In genomic region chr11:10648896-10649295, GRCh38 we compare ENCODE assay signal across 14 cellular contexts. TPM values are rescaled to one million over a fixed set of nuclear protein-coding genes. Genes with fewer than 3 reads are reported as not detected.
"Had no signal": no experiment of that assay in that cellular context is flagged by ENCODE, and none has a peak within 500 bp of the region (broad histone marks: within the 10 kb centered on the region; RNA-seq: fewer than 3 reads in every experiment).

No MANE protein-coding gene starts in this region.

- H3K4me3 Mint-ChIP-seq: activated CD4-positive, alpha-beta T cell treated with anti-CD3 and anti-CD28 coated beads, Interleukin-2, amount 10 ng/mL, durations not matched to agents 24 days and 14 days; activated naive CD8-positive, alpha-beta T cell treated with anti-CD3 and anti-CD28 coated beads, Interleukin-2, amount 50 U/mL, for 24 hours; naive thymus-derived CD8-positive, alpha-beta T cell; stimulated activated naive CD8-positive, alpha-beta T cell treated with anti-CD3 and anti-CD28 coated beads, Interleukin-15, Interleukin-2, amounts not matched to agents 100 ng/mL and 50 ng/mL, for 24 hours had no signal

- H3K27ac ChIP-seq: colonic mucosa, lower lobe of right lung, right atrium auricular region, SK-N-MC, thyroid gland, VCaP had no signal

- H3K4me1 Mint-ChIP-seq: activated naive CD8-positive, alpha-beta T cell treated with anti-CD3 and anti-CD28 coated beads, Interleukin-2, amount 50 U/mL, for 24 hours had no signal

- H3K27ac Mint-ChIP-seq: activated CD4-positive, alpha-beta T cell treated with anti-CD3 and anti-CD28 coated beads, Interleukin-2, amount 10 ng/mL, durations not matched to agents 24 days and 14 days; activated naive CD8-positive, alpha-beta T cell treated with anti-CD3 and anti-CD28 coated beads, Interleukin-2, amount 50 U/mL, for 24 hours; naive thymus-derived CD8-positive, alpha-beta T cell; stimulated activated naive CD8-positive, alpha-beta T cell treated with anti-CD3 and anti-CD28 coated beads, Interleukin-15, Interleukin-2, amounts not matched to agents 100 ng/mL and 50 ng/mL, for 24 hours had no signal

- H3K4me3 ChIP-seq: colonic mucosa, lower lobe of right lung, right atrium auricular region, SK-N-MC, thyroid gland had no signal

- H3K4me1 ChIP-seq: colonic mucosa had no signal

- H3K27me3 Mint-ChIP-seq: activated CD4-positive, alpha-beta T cell treated with anti-CD3 and anti-CD28 coated beads, Interleukin-2, amount 10 ng/mL, durations not matched to agents 24 days and 14 days; activated naive CD8-positive, alpha-beta T cell treated with anti-CD3 and anti-CD28 coated beads, Interleukin-2, amount 50 U/mL, for 24 hours; naive thymus-derived CD8-positive, alpha-beta T cell; stimulated activated naive CD8-positive, alpha-beta T cell treated with anti-CD3 and anti-CD28 coated beads, Interleukin-15, Interleukin-2, amounts not matched to agents 100 ng/mL and 50 ng/mL, for 24 hours had no signal

- H3K9me3 ChIP-seq: colonic mucosa, lower lobe of right lung, right atrium auricular region, thyroid gland had no signal

- DNase-seq: activated CD4-positive, alpha-beta T cell treated with anti-CD3 and anti-CD28 coated beads, Interleukin-2, amount 10 ng/mL, durations not matched to agents 24 days and 14 days; activated naive CD4-positive, alpha-beta T cell treated with Interleukin-2 at 50 U/mL for 16 hours; activated naive CD8-positive, alpha-beta T cell treated with anti-CD3 and anti-CD28 coated beads, Interleukin-2, amount 50 U/mL, for 24 hours; colonic mucosa; effector CD4-positive, alpha-beta T cell; hypothalamus; lower lobe of right lung; naive thymus-derived CD8-positive, alpha-beta T cell; T-helper 1 cell; thyroid gland had no signal

- H3K9me3 Mint-ChIP-seq: activated CD4-positive, alpha-beta T cell treated with anti-CD3 and anti-CD28 coated beads, Interleukin-2, amount 10 ng/mL, durations not matched to agents 24 days and 14 days; activated naive CD8-positive, alpha-beta T cell treated with anti-CD3 and anti-CD28 coated beads, Interleukin-2, amount 50 U/mL, for 24 hours; naive thymus-derived CD8-positive, alpha-beta T cell; stimulated activated naive CD8-positive, alpha-beta T cell treated with anti-CD3 and anti-CD28 coated beads, Interleukin-15, Interleukin-2, amounts not matched to agents 100 ng/mL and 50 ng/mL, for 24 hours had no signal

- H3K36me3 Mint-ChIP-seq: naive thymus-derived CD8-positive, alpha-beta T cell had no signal

- H3K27me3 ChIP-seq: colonic mucosa, right atrium auricular region, thyroid gland had no signal

- H3K36me3 ChIP-seq: colonic mucosa, lower lobe of right lung, right atrium auricular region, thyroid gland had no signal

- ATAC-seq: activated naive CD8-positive, alpha-beta T cell treated with anti-CD3 and anti-CD28 coated beads, Interleukin-2, amount 50 U/mL, for 24 hours; lower lobe of right lung; naive thymus-derived CD8-positive, alpha-beta T cell had no signal

RNA-seq across cellular contexts. Expression of gene IRAG1, which starts 44.7 kb away (rescaled TPM):
- total RNA-seq: activated CD4-positive, alpha-beta T cell treated with anti-CD3 and anti-CD28 coated beads, Interleukin-2, amount 10 ng/mL, durations not matched to agents 24 days and 14 days; naive thymus-derived CD8-positive, alpha-beta T cell had no signal
- polyA plus RNA-seq: naive thymus-derived CD8-positive, alpha-beta T cell had no signal
